ENCODE assay signal across 18 cellular contexts in the genomic region with DNA sequence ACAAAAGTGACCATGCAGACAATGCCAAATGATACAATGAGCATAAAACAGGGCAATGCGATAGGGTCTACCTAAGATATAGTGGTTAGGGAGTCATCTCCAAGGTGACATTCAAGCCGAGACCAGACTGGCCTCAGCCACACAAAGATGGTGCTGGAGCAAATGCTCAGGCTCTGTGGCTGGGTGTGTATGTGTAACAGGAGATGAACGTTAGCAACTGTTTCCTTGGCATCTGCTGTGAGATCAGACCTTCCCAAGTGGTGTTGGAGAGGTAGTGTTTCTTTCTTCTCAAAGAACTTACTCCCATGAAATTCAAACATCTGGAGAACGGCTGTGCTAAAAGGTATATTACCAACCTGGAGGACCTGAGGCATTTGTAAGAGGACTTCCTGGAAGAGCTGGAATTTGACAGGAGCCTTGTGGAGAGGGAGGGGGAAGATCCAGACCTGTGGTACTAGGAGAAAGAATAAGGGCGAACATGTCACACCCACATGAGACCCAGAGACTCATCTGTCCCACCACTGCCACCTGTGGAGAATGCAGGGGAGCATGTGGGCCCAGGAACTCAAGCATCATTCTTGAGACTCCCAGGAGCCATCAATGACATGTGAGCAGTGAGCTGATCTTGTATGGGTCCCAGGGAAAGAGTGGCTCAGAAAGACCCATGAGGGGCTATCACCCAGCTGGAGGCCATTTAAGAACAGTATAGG. TPM values are rescaled to one million over a fixed set of nuclear protein-coding genes. Genes with fewer than 3 reads are reported as not detected.
A peak's percentile ranks its signal among the peaks of the same experiment; 100 is the strongest.
DNase-seq lines count a peak whose midpoint lies in the region; ATAC-seq and TF ChIP-seq lines count a peak whose summit lies in the region.
"Had no signal": no experiment of that assay in that cellular context is flagged by ENCODE, and none has a peak within 500 bp of the region (broad histone marks: within the 10 kb centered on the region; RNA-seq: fewer than 3 reads in every experiment).

No MANE protein-coding gene starts in this region.

- POLR2A ChIA-PET in naive thymus-derived CD8-positive, alpha-beta T cell (lab: Charles Lee) = interaction anchor here (1.1 to 1.3 kb wide), 3 partner anchors 12 to 74 kb away, joined by 3 to 5 read pairs (median 4); a partner anchor contains a TSS

- H3K4me3 Mint-ChIP-seq in activated naive CD8-positive, alpha-beta T cell treated with anti-CD3 and anti-CD28 coated beads, Interleukin-2, amount 50 U/mL, for 24 hours = no peak overlapping the region
- no peak overlapping the region for H3K4me3 Mint-ChIP-seq in naive thymus-derived CD8-positive, alpha-beta T cell
- H3K4me3 Mint-ChIP-seq: activated naive CD4-positive, alpha-beta T cell treated with anti-CD3 and anti-CD28 coated beads, Interleukin-2, amount 10 ng/mL, durations not matched to agents 7 days and 5 days; endodermal cell had no signal

- no peak for TF ChIP-seq POLR2A in heart left ventricle (IDR thresholded peaks at IDR 0.05)

- no peaks in the 10 kb centered on the region for H3K9me3 ChIP-seq in right atrium auricular region
- no peaks in the 10 kb centered on the region for H3K9me3 ChIP-seq in heart left ventricle
- H3K9me3 ChIP-seq: left ventricle myocardium inferior, pancreas had no signal

- H3K9me3 Mint-ChIP-seq in activated naive CD8-positive, alpha-beta T cell treated with anti-CD3 and anti-CD28 coated beads, Interleukin-2, amount 50 U/mL, for 24 hours = no peaks in the 10 kb centered on the region
- H3K9me3 Mint-ChIP-seq in naive thymus-derived CD8-positive, alpha-beta T cell = no peaks in the 10 kb centered on the region
- H3K9me3 Mint-ChIP-seq: activated naive CD4-positive, alpha-beta T cell treated with anti-CD3 and anti-CD28 coated beads, Interleukin-2, amount 10 ng/mL, durations not matched to agents 7 days and 5 days; endodermal cell had no signal

- H3K27ac Mint-ChIP-seq in activated naive CD8-positive, alpha-beta T cell treated with anti-CD3 and anti-CD28 coated beads, Interleukin-2, amount 50 U/mL, for 24 hours = no peak overlapping the region
- H3K27ac Mint-ChIP-seq in naive thymus-derived CD8-positive, alpha-beta T cell = peak overlapping the region; percentile 13 to 79 (median 64)
- H3K27ac Mint-ChIP-seq: activated naive CD4-positive, alpha-beta T cell treated with anti-CD3 and anti-CD28 coated beads, Interleukin-2, amount 10 ng/mL, durations not matched to agents 7 days and 5 days; endodermal cell had no signal

- H3K4me1 Mint-ChIP-seq in activated naive CD8-positive, alpha-beta T cell treated with anti-CD3 and anti-CD28 coated beads, Interleukin-2, amount 50 U/mL, for 24 hours = peaks cover 13% of the 10 kb centered on the region
- peaks cover 11 to 43% (median 24%) of the 10 kb centered on the region in 4 donors for H3K4me1 Mint-ChIP-seq in naive thymus-derived CD8-positive, alpha-beta T cell

- DNase-seq in right atrium auricular region (ENCODE audit: low spot score) (peak; percentile 40), heart left ventricle (no peak), superior temporal gyrus (ENCODE audit: extremely low spot score) (no peak), HCEC 1CT (no peak), T1000 (lab: John Stamatoyannopoulos, UW) (no peak), NCI-H526 treated with DMSO at 0.1 percent for 48 hours (lab: John Stamatoyannopoulos, UW) (no peak)
- DNase-seq in activated naive CD8-positive, alpha-beta T cell treated with anti-CD3 and anti-CD28 coated beads, Interleukin-2, amount 50 U/mL, for 24 hours = no peak
- no peak for DNase-seq in naive thymus-derived CD8-positive, alpha-beta T cell
- DNase-seq: activated naive CD4-positive, alpha-beta T cell treated with anti-CD3 and anti-CD28 coated beads, Interleukin-2, amount 10 ng/mL, durations not matched to agents 7 days and 5 days; EL; endodermal cell; GOT3; KG1; left ventricle myocardium inferior; MV-4-11; NCI-H2081; pancreas had no signal

- ATAC-seq in heart left ventricle = no peak
- ATAC-seq in activated naive CD8-positive, alpha-beta T cell treated with anti-CD3 and anti-CD28 coated beads, Interleukin-2, amount 50 U/mL, for 24 hours = peak; percentile 37
- ATAC-seq in naive thymus-derived CD8-positive, alpha-beta T cell = peak in 1 of 2 donors; percentile 35
- ATAC-seq: pancreas, sciatic nerve had no signal

- H3K4me1 ChIP-seq in right atrium auricular region = no peaks in the 10 kb centered on the region
- peaks cover 0 to 6% (median 0%) of the 10 kb centered on the region in 12 donors for H3K4me1 ChIP-seq in heart left ventricle
- H3K4me1 ChIP-seq: pancreas had no signal

- H3K4me3 ChIP-seq in right atrium auricular region (no peak overlapping the region), heart left ventricle (no peak overlapping the region)
- H3K4me3 ChIP-seq: left ventricle myocardium inferior, pancreas had no signal

- H3K36me3 Mint-ChIP-seq in activated naive CD8-positive, alpha-beta T cell treated with anti-CD3 and anti-CD28 coated beads, Interleukin-2, amount 50 U/mL, for 24 hours (ENCODE audit: low read depth) = peaks cover 6% of the 10 kb centered on the region
- peaks cover 0 to 43% (median 25%) of the 10 kb centered on the region in 3 donors for H3K36me3 Mint-ChIP-seq in naive thymus-derived CD8-positive, alpha-beta T cell

- intact Hi-C loops in heart left ventricle (cut with DNase I) = no loop called here

- H3K27me3 ChIP-seq in right atrium auricular region (no peaks in the 10 kb centered on the region), heart left ventricle (no peaks in the 10 kb centered on the region)
- H3K27me3 ChIP-seq: pancreas had no signal

- 82 to 91% (median 87%) methylated on average over 5 of the region's 5 CpGs for WGBS in heart left ventricle, 4 donors

- no peak overlapping the region for H3K27ac ChIP-seq in right atrium auricular region
- no peak overlapping the region for H3K27ac ChIP-seq in heart left ventricle
- H3K27ac ChIP-seq: left ventricle myocardium inferior, pancreas had no signal

- H3K27me3 Mint-ChIP-seq in activated naive CD8-positive, alpha-beta T cell treated with anti-CD3 and anti-CD28 coated beads, Interleukin-2, amount 50 U/mL, for 24 hours = no peaks in the 10 kb centered on the region
- H3K27me3 Mint-ChIP-seq in naive thymus-derived CD8-positive, alpha-beta T cell = no peaks in the 10 kb centered on the region
- H3K27me3 Mint-ChIP-seq: activated naive CD4-positive, alpha-beta T cell treated with anti-CD3 and anti-CD28 coated beads, Interleukin-2, amount 10 ng/mL, durations not matched to agents 7 days and 5 days had no signal

- H3K36me3 ChIP-seq in right atrium auricular region = peaks cover 29% of the 10 kb centered on the region
- H3K36me3 ChIP-seq in heart left ventricle = peaks cover 0 to 45% (median 31%) of the 10 kb centered on the region in 9 donors
- H3K36me3 ChIP-seq: pancreas had no signal

- no peak for TF ChIP-seq CTCF in right atrium auricular region (IDR thresholded peaks at IDR 0.05)
- TF ChIP-seq CTCF in heart left ventricle (IDR thresholded peaks at IDR 0.05) = no peak

RNA-seq across cellular contexts. Expression of a gene that starts 21.4 kb away (rescaled TPM):
- total RNA-seq in right atrium auricular region (100 to 1,000 TPM; 164 to 165 TPM), heart left ventricle (100 to 1,000 TPM; 179 to 287 (median 220) TPM)
- 100 to 1,000 TPM; 171 to 202 TPM for polyA plus RNA-seq in heart left ventricle
- total RNA-seq in naive thymus-derived CD8-positive, alpha-beta T cell = 100 to 1,000 TPM; 334 to 359 TPM
- 100 to 1,000 TPM; 242 to 318 (median 254) TPM for polyA plus RNA-seq in naive thymus-derived CD8-positive, alpha-beta T cell

RNA-seq across cellular contexts. Expression of a gene that starts 45.0 kb away (rescaled TPM):
- total RNA-seq in right atrium auricular region (100 to 1,000 TPM; 185 to 202 TPM), heart left ventricle (100 to 1,000 TPM in 7 of 9 donors, 10 to 100 TPM in 2; 82.5 to 207 (median 119) TPM)
- polyA plus RNA-seq in heart left ventricle = 100 to 1,000 TPM in 1 of 2 donors, 10 to 100 TPM in 1; 92.9 to 245 TPM
- total RNA-seq in naive thymus-derived CD8-positive, alpha-beta T cell = 100 to 1,000 TPM; 131 to 151 TPM
- polyA plus RNA-seq in naive thymus-derived CD8-positive, alpha-beta T cell = 100 to 1,000 TPM in 1 of 3 donors, 10 to 100 TPM in 2; 79.8 to 130 (median 98.1) TPM
